26 cellular contexts compared by ENCODE assay signal in the genomic region with DNA sequence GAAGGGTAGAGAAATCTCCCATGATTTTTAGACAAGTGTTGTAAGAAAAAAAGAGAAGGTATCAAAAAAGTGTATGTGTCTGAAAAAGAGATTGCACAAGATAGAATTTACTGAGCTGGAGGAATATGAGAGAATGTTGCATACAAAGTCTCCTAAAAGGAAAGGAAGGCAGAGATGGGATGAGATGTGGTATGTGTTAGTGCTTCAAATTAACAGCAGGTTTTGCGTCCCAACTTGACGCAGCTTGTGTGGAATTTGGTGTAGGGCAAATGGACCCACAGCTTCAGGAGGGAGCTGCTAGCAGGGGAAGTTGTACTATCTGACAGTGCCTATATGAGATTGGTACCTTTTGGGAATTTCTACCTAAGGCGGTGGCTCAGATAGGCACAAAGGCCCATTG. TPM values are rescaled to one million over a fixed set of nuclear protein-coding genes. Genes with fewer than 3 reads are reported as not detected.
DNase-seq lines count a peak whose midpoint lies in the region; ATAC-seq, FAIRE-seq and TF ChIP-seq lines count a peak whose summit lies in the region.
"Had no signal": no experiment of that assay in that cellular context is flagged by ENCODE, and none has a peak within 500 bp of the region (broad histone marks: within the 10 kb centered on the region; RNA-seq: fewer than 3 reads in every experiment).

No MANE protein-coding gene starts in this region.

- TF ChIP-seq POLR2A in prostate gland (IDR thresholded peaks at IDR 0.05), result no peak

- DNase-seq in Right ventricle myocardium superior (no peak), Right ventricle myocardium inferior (ENCODE audit: missing footprints) (no peak), SK-N-SH (no peak), fibroblast of gingiva (ENCODE audit: low read depth) (peak; percentile 53), urothelium cell line (ENCODE audit: low spot score) (no peak), prostate gland (ENCODE audit: low spot score) (no peak), NCI-H774 (lab: John Stamatoyannopoulos, UW) (no peak), G401 (ENCODE audit: low spot score) (no peak)
- DNase-seq: ACHN; Calu3; CD8-positive, alpha-beta memory T cell; DMS153; GDM1; MV-4-11; NCI-H1105 treated with DMSO at 0.1 percent for 48 hours; NCI-H2029 treated with DMSO at 0.1 percent for 48 hours; NCI-H226; NCI-H510A treated with DMSO at 0.1 percent for 48 hours; NCI-H748 treated with DMSO at 0.1 percent for 48 hours; NK-92 treated with Interleukin-12 subunit alpha and Interleukin-12 subunit beta, amount 100 ng/mL, for 24 hours; SJCRH30 had no signal

- H3K27me3 ChIP-seq in SK-N-SH (ENCODE audit: insufficient read depth) (no peaks in the 10 kb centered on the region), prostate gland (replicated peaks; ENCODE audit: insufficient read depth) (no peaks in the 10 kb centered on the region)
- H3K27me3 ChIP-seq: SJCRH30 had no signal

- no peaks in the 10 kb centered on the region for H3K4me1 ChIP-seq in SK-N-SH (ENCODE audit: control insufficient read depth in 1 of 2, insufficient read depth in 2 of 2, low read depth in 1 of 2, low read length in 1 of 2)
- H3K4me1 ChIP-seq in prostate gland (replicated peaks), result no peaks in the 10 kb centered on the region
- H3K4me1 ChIP-seq: SJCRH30 had no signal

- intact Hi-C loops in Right ventricle myocardium superior (cut with DNase I), result no loop called here
- intact Hi-C loops in Right ventricle myocardium inferior (cut with DNase I), result no loop called here
- intact Hi-C loops in prostate gland (cut with DNase I), result no loop called here

- no peaks in the 10 kb centered on the region; the same call in 1 of the 2 replicates for H3K79me2 ChIP-seq in SK-N-SH (ENCODE audit: insufficient read depth)

- no peak overlapping the region; the same call in 1 of the 2 replicates for H3K9ac ChIP-seq in SK-N-SH

- TF ChIP-seq CTCF in SK-N-SH (IDR thresholded peaks at IDR 0.05) (no peak), prostate gland (IDR thresholded peaks at IDR 0.05) (no peak)

- H3F3A ChIP-seq in SK-N-SH (replicated peaks; ENCODE audit: insufficient read depth), result peaks cover 19% of the 10 kb centered on the region

- peak; percentile 67 for FAIRE-seq in urothelium cell line (lab: Jason Lieb, UNC)
- FAIRE-seq: GM19239, H54 had no signal

- H3K9me3 ChIP-seq in SK-N-SH (no peaks in the 10 kb centered on the region), prostate gland (no peaks in the 10 kb centered on the region)
- H3K9me3 ChIP-seq: SJCRH30 had no signal

- H3K4me3 ChIP-seq in SK-N-SH (ENCODE audit: low read depth in 2 of 2, low read length in 1 of 2) (no peak overlapping the region), prostate gland (no peak overlapping the region)
- H3K4me3 ChIP-seq: SJCRH30 had no signal

- no peaks in the 10 kb centered on the region for H3K9me2 ChIP-seq in SK-N-SH

- no peak overlapping the region; the same call in 1 of the 2 replicates for H2AFZ ChIP-seq in SK-N-SH (ENCODE audit: low read depth)

- CTCF ChIA-PET in SK-N-SH (lab: Yijun Ruan, JAX), result interaction anchor here (0.5 to 1.8 kb wide), 5 partner anchors 8 to 968 kb away, joined by 3 to 8 read pairs (median 3); no protein-coding TSS in a partner anchor

- no peak for TF ChIP-seq RAD21 in SK-N-SH (IDR thresholded peaks at IDR 0.05; ENCODE audit: low read length)

- peak overlapping the region; percentile 44 to 48; a peak in 2 of 4 replicates for H3K27ac ChIP-seq in SK-N-SH (ENCODE audit: low read depth in 2 of 2, low read length in 1 of 2)
- no peak overlapping the region for H3K27ac ChIP-seq in prostate gland
- H3K27ac ChIP-seq: 22Rv1, C4-2B, SJCRH30 had no signal

- no peak overlapping the region for H3K4me2 ChIP-seq in SK-N-SH

- 34% methylated on average over 3 of the region's 3 CpGs for WGBS in SK-N-SH (ENCODE audit: low lambda C conversion rate)
- 73% methylated on average over 3 of the region's 3 CpGs for WGBS in prostate gland

- in situ Hi-C loops in G401 (cut with HindIII; ENCODE audit: low sequenced_read_pairs), result no loop called here

- POLR2A ChIA-PET in SK-N-SH (lab: Yijun Ruan, JAX), result no interaction called here

- ATAC-seq in Right ventricle myocardium superior (ENCODE audit: poor library complexity), result peak; percentile 25
- ATAC-seq in Right ventricle myocardium inferior, result no peak
- ATAC-seq: Panc1 had no signal

- H3K36me3 ChIP-seq in SK-N-SH (replicated peaks in 1 of 2; ENCODE audit: control insufficient read depth in 1 of 2, insufficient read depth in 2 of 2, low read length in 1 of 2), result no peaks in the 10 kb centered on the region
- H3K36me3 ChIP-seq in prostate gland, result no peaks in the 10 kb centered on the region
- H3K36me3 ChIP-seq: SJCRH30 had no signal

- H4K20me1 ChIP-seq in SK-N-SH (ENCODE audit: insufficient read depth), result no peaks in the 10 kb centered on the region

- no peak for TF ChIP-seq EP300 in SK-N-SH (IDR thresholded peaks at IDR 0.05; ENCODE audit: borderline replicate concordance in 1 of 2, low read depth in 1 of 2, low read length in 1 of 2)

TF ChIP-seq in SK-N-SH, 30 proteins besides CTCF, POLR2A, EP300 and RAD21 (continues in another document):
- TF ChIP-seq CHD2 (IDR thresholded peaks at IDR 0.05; ENCODE audit: low read length, partially characterized antibody), result no peak
- TF ChIP-seq, protein P1, sequence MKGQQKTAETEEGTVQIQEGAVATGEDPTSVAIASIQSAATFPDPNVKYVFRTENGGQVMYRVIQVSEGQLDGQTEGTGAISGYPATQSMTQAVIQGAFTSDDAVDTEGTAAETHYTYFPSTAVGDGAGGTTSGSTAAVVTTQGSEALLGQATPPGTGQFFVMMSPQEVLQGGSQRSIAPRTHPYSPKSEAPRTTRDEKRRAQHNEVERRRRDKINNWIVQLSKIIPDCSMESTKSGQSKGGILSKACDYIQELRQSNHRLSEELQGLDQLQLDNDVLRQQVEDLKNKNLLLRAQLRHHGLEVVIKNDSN (IDR thresholded peaks at IDR 0.05; ENCODE audit: borderline replicate concordance, low read depth), result no peak
- TF ChIP-seq, protein P2, sequence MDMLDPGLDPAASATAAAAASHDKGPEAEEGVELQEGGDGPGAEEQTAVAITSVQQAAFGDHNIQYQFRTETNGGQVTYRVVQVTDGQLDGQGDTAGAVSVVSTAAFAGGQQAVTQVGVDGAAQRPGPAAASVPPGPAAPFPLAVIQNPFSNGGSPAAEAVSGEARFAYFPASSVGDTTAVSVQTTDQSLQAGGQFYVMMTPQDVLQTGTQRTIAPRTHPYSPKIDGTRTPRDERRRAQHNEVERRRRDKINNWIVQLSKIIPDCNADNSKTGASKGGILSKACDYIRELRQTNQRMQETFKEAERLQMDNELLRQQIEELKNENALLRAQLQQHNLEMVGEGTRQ (IDR thresholded peaks at IDR 0.05; ENCODE audit: borderline replicate concordance, low read depth, low read length), result no peak
- TF ChIP-seq, protein P3, sequence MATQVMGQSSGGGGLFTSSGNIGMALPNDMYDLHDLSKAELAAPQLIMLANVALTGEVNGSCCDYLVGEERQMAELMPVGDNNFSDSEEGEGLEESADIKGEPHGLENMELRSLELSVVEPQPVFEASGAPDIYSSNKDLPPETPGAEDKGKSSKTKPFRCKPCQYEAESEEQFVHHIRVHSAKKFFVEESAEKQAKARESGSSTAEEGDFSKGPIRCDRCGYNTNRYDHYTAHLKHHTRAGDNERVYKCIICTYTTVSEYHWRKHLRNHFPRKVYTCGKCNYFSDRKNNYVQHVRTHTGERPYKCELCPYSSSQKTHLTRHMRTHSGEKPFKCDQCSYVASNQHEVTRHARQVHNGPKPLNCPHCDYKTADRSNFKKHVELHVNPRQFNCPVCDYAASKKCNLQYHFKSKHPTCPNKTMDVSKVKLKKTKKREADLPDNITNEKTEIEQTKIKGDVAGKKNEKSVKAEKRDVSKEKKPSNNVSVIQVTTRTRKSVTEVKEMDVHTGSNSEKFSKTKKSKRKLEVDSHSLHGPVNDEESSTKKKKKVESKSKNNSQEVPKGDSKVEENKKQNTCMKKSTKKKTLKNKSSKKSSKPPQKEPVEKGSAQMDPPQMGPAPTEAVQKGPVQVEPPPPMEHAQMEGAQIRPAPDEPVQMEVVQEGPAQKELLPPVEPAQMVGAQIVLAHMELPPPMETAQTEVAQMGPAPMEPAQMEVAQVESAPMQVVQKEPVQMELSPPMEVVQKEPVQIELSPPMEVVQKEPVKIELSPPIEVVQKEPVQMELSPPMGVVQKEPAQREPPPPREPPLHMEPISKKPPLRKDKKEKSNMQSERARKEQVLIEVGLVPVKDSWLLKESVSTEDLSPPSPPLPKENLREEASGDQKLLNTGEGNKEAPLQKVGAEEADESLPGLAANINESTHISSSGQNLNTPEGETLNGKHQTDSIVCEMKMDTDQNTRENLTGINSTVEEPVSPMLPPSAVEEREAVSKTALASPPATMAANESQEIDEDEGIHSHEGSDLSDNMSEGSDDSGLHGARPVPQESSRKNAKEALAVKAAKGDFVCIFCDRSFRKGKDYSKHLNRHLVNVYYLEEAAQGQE (IDR thresholded peaks at IDR 0.05; ENCODE audit: low read depth, low read length), result no peak
- no peak for TF ChIP-seq YY1 (IDR thresholded peaks at IDR 0.05; ENCODE audit: low read depth)
- TF ChIP-seq NRF1 (IDR thresholded peaks at IDR 0.05; ENCODE audit: low read depth, low read length), result no peak
- TF ChIP-seq FOXM1 (IDR thresholded peaks at IDR 0.05; ENCODE audit: low read depth), result no peak
- no peak for TF ChIP-seq TCF12 (IDR thresholded peaks at IDR 0.05)
- TF ChIP-seq, protein P4, sequence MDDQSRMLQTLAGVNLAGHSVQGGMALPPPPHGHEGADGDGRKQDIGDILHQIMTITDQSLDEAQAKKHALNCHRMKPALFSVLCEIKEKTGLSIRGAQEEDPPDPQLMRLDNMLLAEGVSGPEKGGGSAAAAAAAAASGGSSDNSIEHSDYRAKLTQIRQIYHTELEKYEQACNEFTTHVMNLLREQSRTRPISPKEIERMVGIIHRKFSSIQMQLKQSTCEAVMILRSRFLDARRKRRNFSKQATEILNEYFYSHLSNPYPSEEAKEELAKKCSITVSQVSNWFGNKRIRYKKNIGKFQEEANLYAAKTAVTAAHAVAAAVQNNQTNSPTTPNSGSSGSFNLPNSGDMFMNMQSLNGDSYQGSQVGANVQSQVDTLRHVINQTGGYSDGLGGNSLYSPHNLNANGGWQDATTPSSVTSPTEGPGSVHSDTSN (IDR thresholded peaks at IDR 0.05), result no peak

RNA-seq across cellular contexts. Expression of a gene that starts 9.0 kb away (rescaled TPM):
- total RNA-seq in Right ventricle myocardium superior, result 53.1 TPM
- 55.7 TPM for total RNA-seq in Right ventricle myocardium inferior
- polyA plus RNA-seq in SK-N-SH (2012; rRNA removed), result 72.5 and 152 TPM in 2 replicates
- 26.2 and 31.8 TPM in 2 replicates for polyA plus RNA-seq in SK-N-SH (2012; cell fraction: cytosol; rRNA removed)
- polyA plus RNA-seq in SK-N-SH (2012; cell fraction: nucleus; rRNA removed), result 604 and 757 TPM in 2 replicates
- 10 to 100 TPM in 1 of 2 donors, under 1 TPM in 1; 0.73 to 21.0 TPM for total RNA-seq in prostate gland
- 2.7 and 5.4 TPM in 2 replicates for total RNA-seq in G401 (2014; rRNA removed; shearing (Covaris generic))

Comparison
In these comparisons a context has a peak if more than half of its experiments do, and no peak if none do; other contexts are left out.
1. H3K27ac ChIP-seq: peak in SK-N-SH (2 of 2); none in prostate gland (0 of 2).